ENCODE assay signal across 9 cellular contexts in the genomic region with DNA sequence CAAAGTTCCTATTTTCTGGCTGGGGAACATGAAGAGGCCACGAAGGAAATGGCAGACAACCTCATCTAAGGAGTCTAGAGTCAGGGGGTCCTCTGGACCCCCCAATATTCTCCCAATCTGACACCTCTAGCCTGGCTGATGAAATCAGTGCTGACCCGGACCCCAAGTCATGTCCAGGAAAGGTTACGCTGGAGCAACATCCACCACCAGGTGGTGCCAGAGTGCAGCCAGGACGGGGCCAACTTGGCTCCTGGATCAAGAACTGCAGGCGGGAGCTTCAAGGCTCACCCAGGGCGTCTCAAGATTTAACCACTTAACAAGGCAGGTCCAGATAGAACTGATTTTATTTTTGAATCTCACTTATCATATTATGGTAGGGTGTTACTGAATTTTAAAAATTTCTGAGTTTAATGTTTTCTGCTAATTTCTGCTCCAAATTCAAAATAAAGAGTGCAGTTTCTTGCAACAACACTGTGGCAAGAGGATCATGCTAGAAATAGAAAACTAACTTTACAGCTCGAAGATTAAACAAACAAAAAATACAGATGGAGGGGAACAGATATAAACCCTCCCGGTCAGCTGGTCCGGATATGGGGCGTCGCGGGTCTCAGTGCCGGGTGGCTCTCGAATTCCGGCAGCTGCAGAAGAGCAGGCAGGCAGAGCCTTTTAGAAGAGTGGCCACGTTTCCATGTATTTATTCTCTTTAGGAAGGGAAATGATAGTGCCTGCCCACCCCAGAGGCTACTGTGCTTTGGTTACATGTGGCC.
DNase-seq lines count a peak whose midpoint lies in the region; ATAC-seq and TF ChIP-seq lines count a peak whose summit lies in the region.
"Had no signal": no experiment of that assay in that cellular context is flagged by ENCODE, and none has a peak within 500 bp of the region (broad histone marks: within the 10 kb centered on the region; RNA-seq: fewer than 3 reads in every experiment).

No MANE protein-coding gene starts in this region.

- no peak overlapping the region for H3K4me3 Mint-ChIP-seq in Calu3 (ENCODE audit: low read depth, unreplicated experiment)
- H3K4me3 Mint-ChIP-seq in H9, result no peak overlapping the region
- H3K4me3 Mint-ChIP-seq in activated CD8-positive, alpha-beta T cell treated with anti-CD3 and anti-CD28 coated beads for 36 hours, result no peak overlapping the region
- no peak overlapping the region for H3K4me3 Mint-ChIP-seq in effector memory CD8-positive, alpha-beta T cell
- H3K4me3 Mint-ChIP-seq: dendritic cell treated with granulocyte-macrophage colony-stimulating factor and Interleukin-4, amounts not matched to agents 40 ng/mL and 50 ng/mL, for 4 days had no signal

- peak; percentile 68 for ATAC-seq in activated CD8-positive, alpha-beta T cell treated with anti-CD3 and anti-CD28 coated beads for 36 hours
- ATAC-seq in effector memory CD8-positive, alpha-beta T cell (replicated peaks), result peak; percentile 75
- ATAC-seq in GM19455 (IDR thresholded peaks at IDR 0.05; ENCODE audit: unreplicated experiment), result no peak

- POLR2A ChIA-PET in activated CD8-positive, alpha-beta T cell treated with anti-CD3 and anti-CD28 coated beads for 36 hours (lab: Charles Lee), result interaction anchor here (0.6 kb wide), 1 partner anchor 118 kb away, joined by 3 read pairs; no protein-coding TSS in a partner anchor

- H4K91ac ChIP-seq in H9 (ENCODE audit: insufficient read length, low read depth, low read length) (no peak overlapping the region), mesenchymal stem cell (ENCODE audit: low read length) (no peak overlapping the region)

- H3K4me1 Mint-ChIP-seq in Calu3 (ENCODE audit: low read depth, unreplicated experiment), result peaks cover 38% of the 10 kb centered on the region
- H3K4me1 Mint-ChIP-seq in H9, result peaks cover 40 to 56% of the 10 kb centered on the region in 2 experiments
- H3K4me1 Mint-ChIP-seq in activated CD8-positive, alpha-beta T cell treated with anti-CD3 and anti-CD28 coated beads for 36 hours (ENCODE audit: low read depth), result peaks cover 11% of the 10 kb centered on the region
- H3K4me1 Mint-ChIP-seq in effector memory CD8-positive, alpha-beta T cell (ENCODE audit: low read depth in 2 of 2), result peaks cover 5 to 8% of the 10 kb centered on the region in 2 donors

- DNase-seq in Calu3 (peak; percentile 81), H9 (peak; percentile 88), NCI-H460 (ENCODE audit: extremely low read depth, low read depth) (peak; percentile 70), mesenchymal stem cell (peak; percentile 77)
- peak; percentile 89 for DNase-seq in activated CD8-positive, alpha-beta T cell treated with anti-CD3 and anti-CD28 coated beads for 36 hours
- DNase-seq in effector memory CD8-positive, alpha-beta T cell, result peak; percentile 74 to 80 (median 78)
- peak; percentile 65 for DNase-seq in stimulated activated CD8-positive, alpha-beta memory T cell treated with anti-CD3 and anti-CD28 coated beads, Interleukin-15, amount 100 ng/mL, for 24 hours (ENCODE audit: low read depth)

- H2BK120ac ChIP-seq in H9 (ENCODE audit: low read depth, low read length, poor library complexity, severe bottlenecking) (no peak overlapping the region), mesenchymal stem cell (ENCODE audit: low read depth, low read length) (peak overlapping the region; percentile 23)

- H3K9ac ChIP-seq in H9 (ENCODE audit: extremely low read depth, insufficient read length, low read length) (no peak overlapping the region), mesenchymal stem cell (ENCODE audit: low read length) (peak overlapping the region; percentile 49)

- no peak overlapping the region for H3K56ac ChIP-seq in H9 (ENCODE audit: insufficient read length, low read depth, low read length)

- no CpG with 5 or more reads among the region's 16 CpGs for WGBS in H9 (ENCODE audit: extremely low coverage, insufficient read length, low lambda C conversion rate)
- WGBS in mesenchymal stem cell, result 56% methylated on average over 14 of the region's 16 CpGs

- no peaks in the 10 kb centered on the region for H3K27me3 ChIP-seq in H9 (ENCODE audit: insufficient read depth, low read length)
- H3K27me3 ChIP-seq in mesenchymal stem cell (ENCODE audit: control insufficient read depth in 1 of 2, insufficient read depth in 1 of 2, low read length in 2 of 2), result no peaks in the 10 kb centered on the region

- H3K4me1 ChIP-seq in H9 (ENCODE audit: insufficient read depth, low read length), result peaks cover 4% of the 10 kb centered on the region
- H3K4me1 ChIP-seq in mesenchymal stem cell (ENCODE audit: control insufficient read depth, insufficient read depth, low read depth, low read length), result peaks cover 25% of the 10 kb centered on the region

- H3K27me3 Mint-ChIP-seq in Calu3 (ENCODE audit: unreplicated experiment) (no peaks in the 10 kb centered on the region), H9 (ENCODE audit: low read depth) (no peaks in the 10 kb centered on the region; the same call in 1 of the 2 replicates)
- no peaks in the 10 kb centered on the region for H3K27me3 Mint-ChIP-seq in activated CD8-positive, alpha-beta T cell treated with anti-CD3 and anti-CD28 coated beads for 36 hours
- no peaks in the 10 kb centered on the region for H3K27me3 Mint-ChIP-seq in effector memory CD8-positive, alpha-beta T cell

- no TSS peak for BruUV-seq in Calu3 (replicated peaks; lab: Mats Ljungman, UMichigan)

- H3K18ac ChIP-seq in H9 (ENCODE audit: insufficient read length, low read depth, low read length) (no peak overlapping the region), mesenchymal stem cell (ENCODE audit: low read depth in 1 of 2, low read length in 2 of 2) (no peak overlapping the region)

- no peak overlapping the region for H4K5ac ChIP-seq in H9 (ENCODE audit: insufficient read length, low read depth, low read length)

- H3K4me3 ChIP-seq in mesenchymal stem cell (ENCODE audit: insufficient read depth in 1 of 2, low read depth in 1 of 2, low read length in 2 of 2), result no peak overlapping the region

- no peak overlapping the region for H3K14ac ChIP-seq in H9 (ENCODE audit: insufficient read depth, low read length)
- no peak overlapping the region for H3K14ac ChIP-seq in mesenchymal stem cell (ENCODE audit: low read length in 2 of 2)

- H3K79me1 ChIP-seq in H9 (ENCODE audit: insufficient read depth, low read depth, low read length, poor library complexity, severe bottlenecking), result no peaks in the 10 kb centered on the region
- peaks cover 28% of the 10 kb centered on the region for H3K79me1 ChIP-seq in mesenchymal stem cell (replicated peaks; ENCODE audit: low read length, poor library complexity, severe bottlenecking)

- H4K8ac ChIP-seq in H9 (replicated peaks; ENCODE audit: insufficient read length, low read depth, low read length) (no peak overlapping the region), mesenchymal stem cell (ENCODE audit: low read length) (no peak overlapping the region)

- no peak overlapping the region for H3K23ac ChIP-seq in H9 (ENCODE audit: insufficient read length, low read depth, low read length)
- no peak overlapping the region for H3K23ac ChIP-seq in mesenchymal stem cell (ENCODE audit: low read length in 2 of 2)

- peak; percentile 59 for TF ChIP-seq CTCF in Calu3 (IDR thresholded peaks at IDR 0.05; ENCODE audit: unreplicated experiment)
- TF ChIP-seq CTCF in H9 (conservative IDR thresholded peaks at IDR 0.05), result peak; percentile 92
- TF ChIP-seq CTCF in activated CD8-positive, alpha-beta T cell treated with anti-CD3 and anti-CD28 coated beads for 36 hours (IDR thresholded peaks at IDR 0.05), result peak; percentile 89

- H3K4me2 ChIP-seq in H9 (ENCODE audit: insufficient read depth, insufficient read length, low read length) (no peak overlapping the region), mesenchymal stem cell (ENCODE audit: low read length, poor library complexity, severe bottlenecking) (no peak overlapping the region)

- H2AK5ac ChIP-seq in H9 (ENCODE audit: insufficient read length, low read length), result no peak overlapping the region
- peak overlapping the region; percentile 80 for H2AK5ac ChIP-seq in mesenchymal stem cell (ENCODE audit: low read length, severe bottlenecking)

- H3K36me3 Mint-ChIP-seq in Calu3 (ENCODE audit: insufficient read depth, unreplicated experiment) (peaks cover 44% of the 10 kb centered on the region), H9 (ENCODE audit: insufficient read depth in 1 of 3, low read depth in 3 of 3) (peaks cover 13 to 22% (median 22%) of the 10 kb centered on the region in 3 experiments; a peak in 6 of 7 replicates)
- peaks cover 12% of the 10 kb centered on the region for H3K36me3 Mint-ChIP-seq in activated CD8-positive, alpha-beta T cell treated with anti-CD3 and anti-CD28 coated beads for 36 hours (ENCODE audit: low read depth)
- H3K36me3 Mint-ChIP-seq in effector memory CD8-positive, alpha-beta T cell (ENCODE audit: insufficient read depth), result peaks cover 12% of the 10 kb centered on the region

- peaks cover 40 to 64% of the 10 kb centered on the region in 2 experiments for H3K36me3 ChIP-seq in mesenchymal stem cell (ENCODE audit: control insufficient read depth in 1 of 2, insufficient read depth in 2 of 2, low read depth in 1 of 2, low read length in 2 of 2)

- H2BK5ac ChIP-seq in H9 (ENCODE audit: insufficient read length, low read length) (no peak overlapping the region), mesenchymal stem cell (ENCODE audit: low read depth, low read length, poor library complexity, severe bottlenecking) (no peak overlapping the region)

- H3K4ac ChIP-seq in H9 (ENCODE audit: low read depth, low read length) (no peak overlapping the region), mesenchymal stem cell (ENCODE audit: low read depth in 1 of 2, low read length in 2 of 2) (peak overlapping the region in 1 of 2 experiments; percentile 50)

- H2BK12ac ChIP-seq in H9 (ENCODE audit: insufficient read length, low read depth, low read length), result no peak overlapping the region
- H2BK12ac ChIP-seq in mesenchymal stem cell (ENCODE audit: low read length in 2 of 2), result no peak overlapping the region

- H3K27ac ChIP-seq in H9 (ENCODE audit: insufficient read length, low read depth, low read length) (no peak overlapping the region), mesenchymal stem cell (ENCODE audit: low read length, poor library complexity, severe bottlenecking) (peak overlapping the region; percentile 75)

- H3K9me3 ChIP-seq in H9 (ENCODE audit: control insufficient read depth, low read depth, low read length) (no peaks in the 10 kb centered on the region), mesenchymal stem cell (ENCODE audit: control insufficient read depth, low read length) (peaks cover 12% of the 10 kb centered on the region)

- no peak overlapping the region for H2BK20ac ChIP-seq in H9 (ENCODE audit: low read depth, low read length, poor library complexity, severe bottlenecking)

- H3K27ac Mint-ChIP-seq in Calu3 (ENCODE audit: unreplicated experiment) (no peak overlapping the region), H9 (peak overlapping the region; percentile 33 to 94 (median 83); a peak in 4 of 7 replicates)
- H3K27ac Mint-ChIP-seq in activated CD8-positive, alpha-beta T cell treated with anti-CD3 and anti-CD28 coated beads for 36 hours, result no peak overlapping the region
- no peak overlapping the region for H3K27ac Mint-ChIP-seq in effector memory CD8-positive, alpha-beta T cell
- H3K27ac Mint-ChIP-seq: dendritic cell treated with granulocyte-macrophage colony-stimulating factor and Interleukin-4, amounts not matched to agents 40 ng/mL and 50 ng/mL, for 4 days had no signal

- no peaks in the 10 kb centered on the region for H3K23me2 ChIP-seq in H9 (ENCODE audit: insufficient read length, low read depth, low read length, poor library complexity, severe bottlenecking)

- CTCF ChIA-PET in Calu3 (lab: Charles Lee), result no interaction called here
- CTCF ChIA-PET in activated CD8-positive, alpha-beta T cell treated with anti-CD3 and anti-CD28 coated beads for 36 hours (lab: Charles Lee), result interaction anchor here (0.9 to 8.9 kb wide), 20 partner anchors 9 to 183 kb away, joined by 3 to 133 read pairs (median 5); no protein-coding TSS in a partner anchor

- H3K9me3 Mint-ChIP-seq in Calu3 (ENCODE audit: low read depth, unreplicated experiment) (no peaks in the 10 kb centered on the region), H9 (no peaks in the 10 kb centered on the region)
- H3K9me3 Mint-ChIP-seq in activated CD8-positive, alpha-beta T cell treated with anti-CD3 and anti-CD28 coated beads for 36 hours, result no peaks in the 10 kb centered on the region
- H3K9me3 Mint-ChIP-seq in effector memory CD8-positive, alpha-beta T cell, result no peaks in the 10 kb centered on the region
- H3K9me3 Mint-ChIP-seq: dendritic cell treated with granulocyte-macrophage colony-stimulating factor and Interleukin-4, amounts not matched to agents 40 ng/mL and 50 ng/mL, for 4 days had no signal

- H3T11ph ChIP-seq in H9 (ENCODE audit: low read length), result no peak overlapping the region

- intact Hi-C loops in Calu3 (cut with micrococcal nuclease; ENCODE audit: unreplicated experiment), result loop anchor here (1.0 to 10.0 kb wide), 2 partner anchors 121 to 183 kb away; no protein-coding TSS in a partner anchor
- intact Hi-C loops in activated CD8-positive, alpha-beta T cell treated with anti-CD3 and anti-CD28 coated beads for 36 hours (cut with micrococcal nuclease), result loop anchor here (2.0 to 5.0 kb wide), 2 partner anchors 42 to 183 kb away; no protein-coding TSS in a partner anchor

- H2AFZ ChIP-seq in H9 (ENCODE audit: low read length) (no peak overlapping the region), mesenchymal stem cell (ENCODE audit: low read depth, low read length) (no peak overlapping the region)

- H2BK15ac ChIP-seq in H9 (ENCODE audit: low read depth, low read length) (no peak overlapping the region), mesenchymal stem cell (ENCODE audit: low read depth, poor library complexity, severe bottlenecking) (peak overlapping the region; percentile 71)

- H3K79me2 ChIP-seq in H9 (ENCODE audit: insufficient read depth, low read length), result no peaks in the 10 kb centered on the region

- no peaks in the 10 kb centered on the region for H4K20me1 ChIP-seq in H9 (ENCODE audit: control insufficient read depth, insufficient read depth, insufficient read length)

Comparison
In these comparisons a context has a peak if more than half of its experiments do, and no peak if none do; other contexts are left out.
1. H3K27ac Mint-ChIP-seq: peak in H9 (3 of 3); none in Calu3 (single experiment), activated CD8-positive, alpha-beta T cell treated with anti-CD3 and anti-CD28 coated beads for 36 hours (single experiment) and effector memory CD8-positive, alpha-beta T cell (0 of 2).
2. Peak in every context shown above with its lines, with median percentiles within 50 percentile points of each other: DNase-seq and CTCF ChIP-seq.